In genomic region chr6:22828179-22829062, GRCh38 we compare ENCODE assay signal across 8 cellular contexts.
A peak's percentile ranks its signal among the peaks of the same experiment; 100 is the strongest.
DNase-seq lines count a peak whose midpoint lies in the region; ATAC-seq and TF ChIP-seq lines count a peak whose summit lies in the region.

No MANE protein-coding gene starts in this region.

- peak; percentile 24 for DNase-seq in DND-41
- DNase-seq in LoVo (ENCODE audit: low spot score), result peak; percentile 86
- peak; percentile 80 for DNase-seq in WERI-Rb-1
- no peak for DNase-seq in right atrium auricular region (ENCODE audit: low spot score)
- DNase-seq in spleen, result no peak
- no peak for DNase-seq in SKM-1 treated with dmso at 0.1 percent for 144 hours (lab: John Stamatoyannopoulos, UW; ENCODE audit: unreplicated experiment)
- DNase-seq in inferior parietal cortex (ENCODE audit: extremely low spot score), result no peak

- no peak for TF ChIP-seq POLR2A in spleen (IDR thresholded peaks at IDR 0.05)

- no peak overlapping the region for H2AFZ ChIP-seq in DND-41 (ENCODE audit: low read depth, low read length)

- H3K27me3 ChIP-seq in DND-41 (ENCODE audit: insufficient read depth, low read length, poor library complexity) (no peaks in the 10 kb centered on the region), WERI-Rb-1 (ENCODE audit: insufficient read depth, low read depth, severe bottlenecking) (no peaks in the 10 kb centered on the region), right atrium auricular region (no peaks in the 10 kb centered on the region), spleen (replicated peaks in 1 of 7) (no peaks in the 10 kb centered on the region)

- WGBS in spleen, 5 donors, result 53 to 64% (median 56%) methylated on average over 13 of the region's 13 CpGs

- ATAC-seq in DND-41 (ENCODE audit: insufficient read depth, low read depth) (peak; percentile 53; the same call in 2 of the 3 replicates), HG03439 (IDR thresholded peaks at IDR 0.05; ENCODE audit: unreplicated experiment) (no peak)

- H3K79me2 ChIP-seq in DND-41 (ENCODE audit: insufficient read depth, low read length), result no peaks in the 10 kb centered on the region

- H3K36me3 ChIP-seq in DND-41 (ENCODE audit: insufficient read depth, low read length) (no peaks in the 10 kb centered on the region), WERI-Rb-1 (no peaks in the 10 kb centered on the region), right atrium auricular region (no peaks in the 10 kb centered on the region), spleen (no peaks in the 10 kb centered on the region)

- H3K4me1 ChIP-seq in DND-41 (ENCODE audit: insufficient read depth, low read length), result no peaks in the 10 kb centered on the region
- H3K4me1 ChIP-seq in right atrium auricular region, result peaks cover 0 to 16% of the 10 kb centered on the region in 2 donors
- peaks cover 0 to 7% (median 0%) of the 10 kb centered on the region in 6 donors for H3K4me1 ChIP-seq in spleen

- H3K9me3 ChIP-seq in DND-41 (ENCODE audit: insufficient read depth, low read length, severe bottlenecking) (no peaks in the 10 kb centered on the region), WERI-Rb-1 (ENCODE audit: severe bottlenecking) (no peaks in the 10 kb centered on the region), right atrium auricular region (no peaks in the 10 kb centered on the region), spleen (no peaks in the 10 kb centered on the region)

- peak; percentile 73 for TF ChIP-seq CTCF in DND-41 (IDR thresholded peaks at IDR 0.05; ENCODE audit: borderline replicate concordance, extremely low read depth, low read length, poor library complexity, severe bottlenecking)
- peak; percentile 91 for TF ChIP-seq CTCF in WERI-Rb-1 (IDR thresholded peaks at IDR 0.05; ENCODE audit: low read depth, low read length)
- TF ChIP-seq CTCF in right atrium auricular region (IDR thresholded peaks at IDR 0.05), result peak; percentile 32 to 70
- peak in 8 of 11 experiments; percentile 14 to 55 (median 42) for TF ChIP-seq CTCF in spleen (IDR thresholded peaks at IDR 0.05 in 8 of 11, conservative IDR thresholded peaks at IDR 0.05 in 3 of 11)

- no peaks in the 10 kb centered on the region for H4K20me1 ChIP-seq in DND-41 (ENCODE audit: insufficient read depth, low read length)

- no peak overlapping the region for H3K4me3 ChIP-seq in DND-41 (ENCODE audit: low read depth in 1 of 2, low read length in 2 of 2)
- H3K4me3 ChIP-seq in WERI-Rb-1 (ENCODE audit: low read depth, low read length), result no peak overlapping the region
- H3K4me3 ChIP-seq in right atrium auricular region, result peak overlapping the region in 1 of 2 donors; percentile 16
- no peak overlapping the region for H3K4me3 ChIP-seq in spleen

- H3K9ac ChIP-seq in DND-41 (ENCODE audit: low read depth, low read length), result no peak overlapping the region

- H3K4me2 ChIP-seq in DND-41 (ENCODE audit: insufficient read depth, low read length), result no peak overlapping the region

- intact Hi-C loops in spleen (cut with DNase I; ENCODE audit: low total_unique reads), result no loop called here

- H3K27ac ChIP-seq in DND-41 (ENCODE audit: low read length) (no peak overlapping the region), WERI-Rb-1 (no peak overlapping the region), right atrium auricular region (peak overlapping the region; percentile 51 to 76), spleen (no peak overlapping the region)

Comparison
In these comparisons a context has a peak if more than half of its experiments do, and no peak if none do; other contexts are left out.
1. DNase-seq: peak in DND-41 (single experiment), LoVo (single experiment) and WERI-Rb-1 (single experiment); none in right atrium auricular region (single experiment), spleen (single experiment), SKM-1 treated with dmso at 0.1 percent for 144 hours (single experiment) and inferior parietal cortex (single experiment).
2. H3K27ac ChIP-seq: peak in right atrium auricular region (2 of 2); none in DND-41 (single experiment), WERI-Rb-1 (single experiment) and spleen (0 of 8).
3. Peak in every context shown above with its lines, with median percentiles within 50 percentile points of each other: CTCF ChIP-seq.